8 cellular contexts compared by ENCODE assay signal in the genomic region with DNA sequence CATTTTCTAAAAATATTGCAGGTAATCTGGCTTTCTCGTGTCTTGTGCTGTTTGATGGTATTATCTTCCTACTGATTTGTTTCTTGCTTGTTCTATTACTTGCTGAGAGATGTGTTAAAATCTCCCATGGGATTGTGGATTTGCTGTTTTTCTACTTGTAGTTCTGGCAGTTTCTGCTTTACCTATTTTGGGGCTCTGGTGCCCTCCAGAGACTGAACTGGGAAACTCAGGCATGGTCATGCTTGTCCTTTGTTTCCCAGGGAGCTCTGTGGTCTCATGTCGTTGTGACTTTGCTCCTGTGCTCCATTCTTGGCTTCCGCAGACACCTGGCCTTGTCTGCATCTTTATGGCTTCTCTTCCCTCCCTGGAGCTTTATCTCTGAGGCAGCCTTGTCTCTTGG. TPM values are rescaled to one million over a fixed set of nuclear protein-coding genes. Genes with fewer than 3 reads are reported as not detected.
A peak's percentile ranks its signal among the peaks of the same experiment; 100 is the strongest.
DNase-seq lines count a peak whose midpoint lies in the region; ATAC-seq and TF ChIP-seq lines count a peak whose summit lies in the region.

No MANE protein-coding gene starts in this region.

- H3K9me3 ChIP-seq in gastrocnemius medialis: no peaks in the 10 kb centered on the region

- no peak for TF ChIP-seq POLR2A in gastrocnemius medialis (IDR thresholded peaks at IDR 0.05)

- H3K36me3 Mint-ChIP-seq in mesothelial cell of epicardium: peaks cover 14% of the 10 kb centered on the region

- TF ChIP-seq CTCF in cardiac fibroblast (IDR thresholded peaks at IDR 0.05; ENCODE audit: low read depth, low read length) (peak; percentile 76), mesothelial cell of epicardium (IDR thresholded peaks at IDR 0.05; ENCODE audit: unreplicated experiment) (no peak), gastrocnemius medialis (IDR thresholded peaks at IDR 0.05 in 4 of 5, conservative IDR thresholded peaks at IDR 0.05 in 1 of 5) (peak in 2 of 5 experiments; percentile 9 to 37)

- peaks cover 4% of the 10 kb centered on the region for H3K4me1 Mint-ChIP-seq in mesothelial cell of epicardium

- intact Hi-C loops in gastrocnemius medialis (cut with DNase I; ENCODE audit: low total_unique reads): no loop called here

- no peak overlapping the region for H3K4me3 Mint-ChIP-seq in mesothelial cell of epicardium

- DNase-seq in AG08396 (ENCODE audit: low spot score) (peak; percentile 59), GM04503 (ENCODE audit: low read depth) (peak; percentile 37), NCI-H460 (ENCODE audit: extremely low read depth, low read depth) (peak; percentile 43), cardiac fibroblast (ENCODE audit: low read depth in 2 of 2) (peak; percentile 74 to 80), mesothelial cell of epicardium (ENCODE audit: low spot score in 2 of 2, unreplicated experiment in 2 of 2) (no peak), activated gamma-delta T cell treated with Interleukin-2 at 50 U/mL for 16 hours (no peak), gastrocnemius medialis (no peak)

- ATAC-seq in GM21529 (IDR thresholded peaks at IDR 0.05; ENCODE audit: unreplicated experiment): no peak
- no peak for ATAC-seq in gastrocnemius medialis

- H3K4me1 ChIP-seq in gastrocnemius medialis: no peaks in the 10 kb centered on the region

- no peaks in the 10 kb centered on the region for H3K9me3 Mint-ChIP-seq in mesothelial cell of epicardium

- no peaks in the 10 kb centered on the region for H3K36me3 ChIP-seq in gastrocnemius medialis

- no peaks in the 10 kb centered on the region for H3K27me3 ChIP-seq in gastrocnemius medialis

- no peak overlapping the region for H3K4me3 ChIP-seq in cardiac fibroblast (replicated peaks in 1 of 2; ENCODE audit: low read depth in 2 of 2, low read length in 2 of 2)
- no peak overlapping the region for H3K4me3 ChIP-seq in gastrocnemius medialis

- H3K27ac ChIP-seq in gastrocnemius medialis: no peak overlapping the region

- H3K27me3 Mint-ChIP-seq in mesothelial cell of epicardium (ENCODE audit: low read depth): no peaks in the 10 kb centered on the region

- H3K27ac Mint-ChIP-seq in mesothelial cell of epicardium: peak overlapping the region; percentile 32

- in situ Hi-C loops in gastrocnemius medialis (cut with MboI; ENCODE audit: low sequenced_read_pairs in 4 of 4): no loop called here

RNA-seq across cellular contexts. Expression of gene NSD2, which starts 39.5 kb away (rescaled TPM):
- total RNA-seq in NCI-H460 (2014; rRNA removed; shearing (Covaris generic)): 45.4 and 50.6 TPM in 2 replicates
- polyA plus RNA-seq in NCI-H460 (2014; cell fraction: nucleus; rRNA removed): 54.9 and 67.6 TPM in 2 replicates
- total RNA-seq in mesothelial cell of epicardium (109 to 119 TPM (median 115 TPM) in 3 replicates), gastrocnemius medialis (10 to 100 TPM; 14.8 to 21.3 (median 16.8) TPM)

RNA-seq across cellular contexts. Expression of gene LETM1, which starts 54.7 kb away (rescaled TPM):
- 48.9 and 53.9 TPM in 2 replicates for total RNA-seq in NCI-H460 (2014; rRNA removed; shearing (Covaris generic))
- polyA plus RNA-seq in NCI-H460 (2014; cell fraction: nucleus; rRNA removed): 109 and 162 TPM in 2 replicates
- total RNA-seq in mesothelial cell of epicardium (48.6 to 50.9 TPM (median 48.7 TPM) in 3 replicates), gastrocnemius medialis (10 to 100 TPM; 23.2 to 40.3 (median 33.6) TPM)

Comparison
In these comparisons a context has a peak if more than half of its experiments do, and no peak if none do; other contexts are left out.
1. DNase-seq: peak in AG08396 (single experiment), GM04503 (single experiment), NCI-H460 (single experiment) and cardiac fibroblast (2 of 2); none in mesothelial cell of epicardium (0 of 2), activated gamma-delta T cell treated with Interleukin-2 at 50 U/mL for 16 hours (single experiment) and gastrocnemius medialis (0 of 2).